Comparison of ENCODE assay signal across 9 cellular contexts in the genomic region with DNA sequence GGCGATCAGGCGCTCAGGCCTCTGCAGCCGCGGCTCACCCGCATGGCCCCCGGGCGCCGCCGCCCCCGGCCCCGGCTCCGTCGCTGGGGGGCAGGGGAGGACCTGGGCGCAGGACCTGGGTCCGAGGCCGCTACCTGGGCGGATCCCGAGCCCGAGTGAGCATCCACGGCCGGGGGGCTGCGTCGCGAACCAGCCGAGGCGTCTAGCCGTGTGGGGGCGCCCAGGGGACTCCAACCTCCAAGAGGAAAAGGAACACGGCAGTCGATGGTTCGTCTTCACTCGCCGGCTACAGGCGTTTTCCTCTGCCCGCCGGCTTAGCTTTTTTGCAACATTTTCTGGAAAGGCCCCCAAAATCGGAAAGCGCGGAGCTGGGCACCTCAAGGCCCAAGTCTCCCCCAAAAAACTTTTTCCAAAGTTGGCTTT. TPM values are rescaled to one million over a fixed set of nuclear protein-coding genes. Genes with fewer than 3 reads are reported as not detected.
DNase-seq lines count a peak whose midpoint lies in the region; ATAC-seq, FAIRE-seq and TF ChIP-seq lines count a peak whose summit lies in the region.
"Had no signal": no experiment of that assay in that cellular context is flagged by ENCODE, and none has a peak within 500 bp of the region (broad histone marks: within the 10 kb centered on the region; RNA-seq: fewer than 3 reads in every experiment).

No MANE protein-coding gene starts in this region.

- H3K27ac ChIP-seq in CD8-positive, alpha-beta memory T cell (ENCODE audit: low read depth, low read length), result no peak overlapping the region
- H3K27ac ChIP-seq in PC-9, result 0 out of 2 replicates have a peak overlapping the region, but pooled peaks have one; percentile 18
- H3K27ac ChIP-seq in pancreas, result peak overlapping the region; percentile 55 to 93 (median 86)

- H3K9me2 ChIP-seq in PC-9 (ENCODE audit: insufficient read depth), result no peaks in the 10 kb centered on the region

- no peaks in the 10 kb centered on the region for H3K27me3 ChIP-seq in CD8-positive, alpha-beta memory T cell (ENCODE audit: insufficient read depth, low read length, poor library complexity, severe bottlenecking)
- H3K27me3 ChIP-seq in PC-9 (ENCODE audit: insufficient read depth, low read depth) (no peaks in the 10 kb centered on the region), pancreas (no peaks in the 10 kb centered on the region)

- CTCF ChIA-PET in CD8-positive, alpha-beta memory T cell (lab: Charles Lee), result interaction anchor here (1.0 to 9.0 kb wide), 6 partner anchors 8 to 72 kb away, joined by 3 to 65 read pairs (median 4); no protein-coding TSS in a partner anchor
- CTCF ChIA-PET in PC-9 (lab: Charles Lee), result no interaction called here

- no peak for ATAC-seq in pancreas
- ATAC-seq in GM18519 (IDR thresholded peaks at IDR 0.05; ENCODE audit: low FRiP score, unreplicated experiment), result no peak

- peaks cover 46% of the 10 kb centered on the region for H3K79me2 ChIP-seq in PC-9 (ENCODE audit: low read depth)

- peaks cover 0 to 1% (median 0%) of the 10 kb centered on the region in 5 donors for H3K9me3 Mint-ChIP-seq in CD8-positive, alpha-beta memory T cell
- no peaks in the 10 kb centered on the region for H3K9me3 Mint-ChIP-seq in endothelial cell (ENCODE audit: unreplicated experiment)
- H3K9me3 Mint-ChIP-seq: memory B cell had no signal

- POLR2A ChIA-PET in CD8-positive, alpha-beta memory T cell (lab: Charles Lee), result interaction anchor here (0.6 to 1.6 kb wide), 6 partner anchors 8 to 633 kb away, joined by 3 to 8 read pairs (median 4); a partner anchor contains a TSS
- POLR2A ChIA-PET in PC-9 (lab: Charles Lee; ENCODE audit: unreplicated experiment), result interaction anchor here (0.6 to 1.4 kb wide), 3 partner anchors 29 to 46 kb away, joined by 3 to 8 read pairs (median 4); no protein-coding TSS in a partner anchor

- BruUV-seq in PC-9 (replicated peaks; lab: Mats Ljungman, UMichigan), result no TSS peak

- peaks cover 0 to 3% of the 10 kb centered on the region in 2 donors for H3K27me3 Mint-ChIP-seq in CD8-positive, alpha-beta memory T cell
- H3K27me3 Mint-ChIP-seq in endothelial cell (ENCODE audit: unreplicated experiment), result peaks cover 24% of the 10 kb centered on the region

- H3K4me1 ChIP-seq in CD8-positive, alpha-beta memory T cell (ENCODE audit: insufficient read depth, low read length), result peaks cover 41% of the 10 kb centered on the region
- H3K4me1 ChIP-seq in PC-9 (replicated peaks; ENCODE audit: insufficient read depth) (peaks cover 33% of the 10 kb centered on the region), pancreas (peaks cover 13 to 29% (median 27%) of the 10 kb centered on the region in 3 donors)

- H3K4me2 ChIP-seq in PC-9, result peak overlapping the region; percentile 89

- peak; percentile 18; the same call in 1 of the 2 replicates for TF ChIP-seq CTCF in PC-9 (conservative IDR thresholded peaks at IDR 0.05)
- TF ChIP-seq CTCF in endothelial cell (IDR thresholded peaks at IDR 0.05; ENCODE audit: unreplicated experiment), result no peak
- no peak for TF ChIP-seq CTCF in pancreas (IDR thresholded peaks at IDR 0.05)

- no peak for FAIRE-seq in pancreas (lab: Jason Lieb, UNC)

- H3K4me3 Mint-ChIP-seq in CD8-positive, alpha-beta memory T cell, result peak overlapping the region; percentile 84 to 94 (median 89)
- H3K4me3 Mint-ChIP-seq in endothelial cell (ENCODE audit: unreplicated experiment), result peak overlapping the region; percentile 93

- H3K36me3 Mint-ChIP-seq in CD8-positive, alpha-beta memory T cell, result peaks cover 0 to 14% (median 0%) of the 10 kb centered on the region in 3 donors
- peaks cover 15% of the 10 kb centered on the region for H3K36me3 Mint-ChIP-seq in endothelial cell (ENCODE audit: low read depth, unreplicated experiment)
- H3K36me3 Mint-ChIP-seq: memory B cell had no signal

- WGBS in pancreas, 2 donors, result 0 to 1% methylated on average over 35 to 39 of the region's 39 CpGs

- DNase-seq in CD8-positive, alpha-beta memory T cell, result no peak
- DNase-seq in PC-9 (peak in 1 of 2 experiments; percentile 42), endothelial cell (ENCODE audit: low spot score) (no peak), pancreas (peak in 3 of 6 donors; percentile 43 to 79 (median 60)), KBM-7 (no peak), NCI-H187 (lab: John Stamatoyannopoulos, UW) (no peak), iPS-NIHi11 (ENCODE audit: low spot score) (no peak)

- peaks cover 46 to 61% (median 47%) of the 10 kb centered on the region in 3 donors for H3K4me1 Mint-ChIP-seq in CD8-positive, alpha-beta memory T cell
- H3K4me1 Mint-ChIP-seq in endothelial cell (ENCODE audit: unreplicated experiment), result peaks cover 32% of the 10 kb centered on the region

- H3K36me3 ChIP-seq in CD8-positive, alpha-beta memory T cell (ENCODE audit: insufficient read depth, low read length), result no peaks in the 10 kb centered on the region
- no peaks in the 10 kb centered on the region for H3K36me3 ChIP-seq in PC-9 (ENCODE audit: low read depth)
- no peaks in the 10 kb centered on the region for H3K36me3 ChIP-seq in pancreas

- H4K20me1 ChIP-seq in PC-9 (ENCODE audit: insufficient read depth), result 0 out of 2 replicates have a peak, but pooled peaks cover 4% of the 10 kb centered on the region

- in situ Hi-C loops in KBM-7 (cut with MboI; ENCODE audit: low pct_unique_long_range_greater_than_20kb, low sequenced_read_pairs), result no loop called here

- intact Hi-C loops in PC-9 (cut with micrococcal nuclease; ENCODE audit: unreplicated experiment) (loop anchor here (10.0 kb wide), 1 partner anchor 281 kb away; a partner anchor contains a TSS), pancreas (cut with DNase I) (loop anchor here in 1 of 3 donors (10.0 kb wide), 1 partner anchor 61 kb away; no protein-coding TSS in a partner anchor)

- peak overlapping the region in 5 of 8 donors; percentile 52 to 92 (median 76) for H3K27ac Mint-ChIP-seq in CD8-positive, alpha-beta memory T cell
- H3K27ac Mint-ChIP-seq in endothelial cell (ENCODE audit: unreplicated experiment), result no peak overlapping the region
- H3K27ac Mint-ChIP-seq: memory B cell had no signal

- peak overlapping the region; percentile 69 for H2AFZ ChIP-seq in PC-9

- no peaks in the 10 kb centered on the region for H3K9me3 ChIP-seq in CD8-positive, alpha-beta memory T cell (ENCODE audit: low read length)
- H3K9me3 ChIP-seq in PC-9 (ENCODE audit: insufficient read depth, low read depth) (no peaks in the 10 kb centered on the region), pancreas (no peaks in the 10 kb centered on the region)

- H3K4me3 ChIP-seq in CD8-positive, alpha-beta memory T cell (ENCODE audit: low read length), result peak overlapping the region; percentile 32
- peak overlapping the region; percentile 98 for H3K4me3 ChIP-seq in PC-9
- H3K4me3 ChIP-seq in pancreas, result peak overlapping the region; percentile 27 to 79 (median 59)

- peaks cover 52% of the 10 kb centered on the region for H3F3A ChIP-seq in PC-9 (ENCODE audit: insufficient read depth, low read depth)

RNA-seq across cellular contexts. Expression of a gene that starts 0.7 kb away (rescaled TPM):
- 1 to 10 TPM; 2.3 to 3.0 TPM for total RNA-seq in CD8-positive, alpha-beta memory T cell
- 18.2 TPM for polyA plus RNA-seq in CD8-positive, alpha-beta memory T cell
- 35.5 and 39.7 TPM in 2 replicates for total RNA-seq in PC-9 (2021)
- total RNA-seq in endothelial cell (ENCODE audit: unreplicated experiment), result 53.4 TPM
- total RNA-seq in pancreas, result 10 to 100 TPM in 1 of 6 donors, 1 to 10 TPM in 5; 2.7 to 12.1 (median 4.4) TPM
- polyA plus RNA-seq in pancreas, result 1 to 10 TPM; 4.0 to 4.7 TPM

Comparison
In these comparisons a context has a peak if more than half of its experiments do, and no peak if none do; other contexts are left out.
1. H3K4me3 ChIP-seq: peak in every context shown above with its lines; median percentile 98 in PC-9; 59 in pancreas; 32 in CD8-positive, alpha-beta memory T cell.